16 cellular contexts compared by ENCODE assay signal in the genomic region with DNA sequence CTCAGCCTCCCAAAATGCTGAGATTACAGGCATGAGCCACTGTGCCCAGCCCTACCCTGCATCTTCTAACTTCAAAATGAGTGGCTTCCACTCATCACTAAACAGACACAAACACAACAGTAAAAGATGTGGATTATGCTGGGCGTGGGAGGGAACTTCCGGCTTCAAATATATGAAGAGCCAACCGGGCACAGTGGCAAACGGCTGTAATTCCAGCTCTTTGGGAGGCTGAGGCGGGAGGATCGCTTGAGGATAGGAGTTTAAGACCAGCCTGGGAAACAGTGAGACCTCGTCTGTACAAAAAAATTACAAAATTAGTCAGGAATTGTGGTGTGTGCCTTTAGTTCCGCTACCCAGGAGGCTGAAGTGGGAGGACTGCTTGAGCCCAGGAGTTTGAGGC.
DNase-seq lines count a peak whose midpoint lies in the region; ATAC-seq and TF ChIP-seq lines count a peak whose summit lies in the region.
"Had no signal": no experiment of that assay in that cellular context is flagged by ENCODE, and none has a peak within 500 bp of the region (broad histone marks: within the 10 kb centered on the region; RNA-seq: fewer than 3 reads in every experiment).

No MANE protein-coding gene starts in this region.

- H3K27me3 Mint-ChIP-seq in activated naive CD4-positive, alpha-beta T cell treated with anti-CD3 and anti-CD28 coated beads, Interleukin-2, amount 50 U/mL, for 24 hours: no peaks in the 10 kb centered on the region
- no peaks in the 10 kb centered on the region for H3K27me3 Mint-ChIP-seq in T-helper 17 cell
- H3K27me3 Mint-ChIP-seq in dendritic cell treated with granulocyte-macrophage colony-stimulating factor and Interleukin-4, amounts not matched to agents 40 ng/mL and 50 ng/mL, for 4 days: peaks cover 15% of the 10 kb centered on the region

- no peak overlapping the region for H3K4me3 ChIP-seq in spleen

- WGBS in spleen, 5 donors: 85 to 95% (median 89%) methylated on average over 8 of the region's 8 CpGs

- peaks cover 19% of the 10 kb centered on the region for H3K36me3 Mint-ChIP-seq in activated naive CD4-positive, alpha-beta T cell treated with anti-CD3 and anti-CD28 coated beads, Interleukin-2, amount 50 U/mL, for 24 hours
- H3K36me3 Mint-ChIP-seq in T-helper 17 cell (ENCODE audit: low read depth): peaks cover 6% of the 10 kb centered on the region
- H3K36me3 Mint-ChIP-seq in dendritic cell treated with granulocyte-macrophage colony-stimulating factor and Interleukin-4, amounts not matched to agents 40 ng/mL and 50 ng/mL, for 4 days (ENCODE audit: low read depth): no peaks in the 10 kb centered on the region
- H3K36me3 Mint-ChIP-seq: CD14-positive monocyte had no signal

- ATAC-seq in T-helper 17 cell: no peak

- peaks cover 0 to 100% (median 65%) of the 10 kb centered on the region in 6 donors for H3K36me3 ChIP-seq in spleen

- H3K9me3 ChIP-seq in T-helper 17 cell (ENCODE audit: control insufficient read depth, low read length, poor library complexity, severe bottlenecking) (no peaks in the 10 kb centered on the region), spleen (no peaks in the 10 kb centered on the region)

- no peak overlapping the region for H3K27ac ChIP-seq in spleen
- H3K27ac ChIP-seq: HL-60, KMS-11 had no signal

- intact Hi-C loops in dendritic cell treated with granulocyte-macrophage colony-stimulating factor and Interleukin-4, amounts not matched to agents 40 ng/mL and 50 ng/mL, for 4 days (cut with micrococcal nuclease): loop anchor here (10.0 kb wide), 1 partner anchor 48 kb away; no protein-coding TSS in a partner anchor
- intact Hi-C loops in spleen (cut with DNase I; ENCODE audit: low total_unique reads): no loop called here

- TF ChIP-seq CTCF in spleen (IDR thresholded peaks at IDR 0.05 in 8 of 11, conservative IDR thresholded peaks at IDR 0.05 in 3 of 11): no peak

- peak overlapping the region; percentile 68 for H3K27ac Mint-ChIP-seq in activated naive CD4-positive, alpha-beta T cell treated with anti-CD3 and anti-CD28 coated beads, Interleukin-2, amount 50 U/mL, for 24 hours
- peak overlapping the region; percentile 60 for H3K27ac Mint-ChIP-seq in T-helper 17 cell
- peak overlapping the region; percentile 13 for H3K27ac Mint-ChIP-seq in dendritic cell treated with granulocyte-macrophage colony-stimulating factor and Interleukin-4, amounts not matched to agents 40 ng/mL and 50 ng/mL, for 4 days
- H3K27ac Mint-ChIP-seq: HFFc6 had no signal

- peaks cover 7% of the 10 kb centered on the region for H3K4me1 Mint-ChIP-seq in activated naive CD4-positive, alpha-beta T cell treated with anti-CD3 and anti-CD28 coated beads, Interleukin-2, amount 50 U/mL, for 24 hours
- peaks cover 5% of the 10 kb centered on the region for H3K4me1 Mint-ChIP-seq in T-helper 17 cell
- H3K4me1 Mint-ChIP-seq in dendritic cell treated with granulocyte-macrophage colony-stimulating factor and Interleukin-4, amounts not matched to agents 40 ng/mL and 50 ng/mL, for 4 days (ENCODE audit: low read depth): peaks cover 40% of the 10 kb centered on the region

- no peaks in the 10 kb centered on the region for H3K4me1 ChIP-seq in spleen

- H3K27me3 ChIP-seq in spleen (replicated peaks in 1 of 7): peaks cover 0 to 12% (median 0%) of the 10 kb centered on the region in 7 donors

- no peaks in the 10 kb centered on the region for H3K9me3 Mint-ChIP-seq in activated naive CD4-positive, alpha-beta T cell treated with anti-CD3 and anti-CD28 coated beads, Interleukin-2, amount 50 U/mL, for 24 hours
- H3K9me3 Mint-ChIP-seq in dendritic cell treated with granulocyte-macrophage colony-stimulating factor and Interleukin-4, amounts not matched to agents 40 ng/mL and 50 ng/mL, for 4 days: peaks cover 11% of the 10 kb centered on the region
- H3K9me3 Mint-ChIP-seq: HFFc6 had no signal

- no peak for TF ChIP-seq POLR2A in spleen (IDR thresholded peaks at IDR 0.05)

- H3K4me3 Mint-ChIP-seq in activated naive CD4-positive, alpha-beta T cell treated with anti-CD3 and anti-CD28 coated beads, Interleukin-2, amount 50 U/mL, for 24 hours: no peak overlapping the region
- no peak overlapping the region for H3K4me3 Mint-ChIP-seq in T-helper 17 cell
- no peak overlapping the region for H3K4me3 Mint-ChIP-seq in dendritic cell treated with granulocyte-macrophage colony-stimulating factor and Interleukin-4, amounts not matched to agents 40 ng/mL and 50 ng/mL, for 4 days
- H3K4me3 Mint-ChIP-seq: CD14-positive monocyte, HFFc6 had no signal

- no peak for DNase-seq in activated naive CD4-positive, alpha-beta T cell treated with Interleukin-2 at 50 U/mL for 16 hours
- DNase-seq in T-helper 17 cell: no peak
- peak; percentile 28 for DNase-seq in spleen
- no peak for DNase-seq in stimulated activated CD4-positive, alpha-beta T cell treated with anti-CD3 and anti-CD28 coated beads, Interleukin-4, amount 100 ng/mL, for 1 hour
- no peak for DNase-seq in activated CD8-positive, alpha-beta memory T cell treated with anti-CD3 and anti-CD28 coated beads for 24 hours
- DNase-seq: GDM1, HFFc6, MV-4-11, NCI-H1694 treated with DMSO at 0.1 percent for 48 hours, NCI-H748 treated with DMSO at 0.1 percent for 48 hours, SHP77 had no signal

Comparison
In these comparisons a context has a peak if more than half of its experiments do, and no peak if none do; other contexts are left out.
1. H3K27ac Mint-ChIP-seq: peak in every context shown above with its lines; median percentile 68 in activated naive CD4-positive, alpha-beta T cell treated with anti-CD3 and anti-CD28 coated beads, Interleukin-2, amount 50 U/mL, for 24 hours; 60 in T-helper 17 cell; 13 in dendritic cell treated with granulocyte-macrophage colony-stimulating factor and Interleukin-4, amounts not matched to agents 40 ng/mL and 50 ng/mL, for 4 days.